In genomic region chr1:150256549-150257341, GRCh38 we compare ENCODE assay signal across 7 cellular contexts. TPM values are rescaled to one million over a fixed set of nuclear protein-coding genes. Genes with fewer than 3 reads are reported as not detected.
DNase-seq lines count a peak whose midpoint lies in the region; TF ChIP-seq lines count a peak whose summit lies in the region.
"Had no signal": no experiment of that assay in that cellular context is flagged by ENCODE, and none has a peak within 500 bp of the region (broad histone marks: within the 10 kb centered on the region; RNA-seq: fewer than 3 reads in every experiment).

No MANE protein-coding gene starts in this region.

- no peaks in the 10 kb centered on the region for H3K27me3 ChIP-seq in endodermal cell (ENCODE audit: control insufficient read depth, insufficient read depth, low read length, poor library complexity, severe bottlenecking)

- DNase-seq in NCI-H146 treated with DMSO at 0.1 percent for 48 hours (lab: John Stamatoyannopoulos, UW; ENCODE audit: unreplicated experiment) (peak; percentile 16), endodermal cell (peak; percentile 85), retina (peak; percentile 87), AML-193 (lab: John Stamatoyannopoulos, UW) (no peak), HCEC 1CT (no peak)
- no peak for DNase-seq in activated CD4-positive, alpha-beta T cell treated with anti-CD3 and anti-CD28 coated beads for 48 hours
- DNase-seq: natural killer cell had no signal

- WGBS in endodermal cell (ENCODE audit: insufficient coverage in 1 of 2, insufficient read length in 1 of 2), 2 experiments: 2 to 3% methylated on average over 8 to 14 of the region's 14 CpGs

- peak overlapping the region; percentile 97 for H3K27ac Mint-ChIP-seq in endodermal cell
- H3K27ac Mint-ChIP-seq: natural killer cell had no signal

- no peaks in the 10 kb centered on the region for H3K4me1 ChIP-seq in endodermal cell (ENCODE audit: control insufficient read depth, insufficient read depth, low read length)

- peaks cover 2% of the 10 kb centered on the region for H3K9me3 Mint-ChIP-seq in endodermal cell
- H3K9me3 Mint-ChIP-seq: natural killer cell had no signal

- peak overlapping the region; percentile 79 for H3K4me3 ChIP-seq in endodermal cell (ENCODE audit: low read length)

- no peaks in the 10 kb centered on the region for H3K36me3 ChIP-seq in endodermal cell (ENCODE audit: control insufficient read depth, insufficient read depth, low read length)

- peaks cover 9% of the 10 kb centered on the region for H3K36me3 Mint-ChIP-seq in endodermal cell (ENCODE audit: low read depth)
- H3K36me3 Mint-ChIP-seq: natural killer cell had no signal

- peak overlapping the region; percentile 75 for H3K4me3 Mint-ChIP-seq in endodermal cell

- peak overlapping the region; percentile 94 for H3K27ac ChIP-seq in endodermal cell (ENCODE audit: low read depth, low read length)

- H3K27me3 Mint-ChIP-seq in endodermal cell (ENCODE audit: insufficient read depth): no peaks in the 10 kb centered on the region

- TF ChIP-seq CTCF in endodermal cell (conservative IDR thresholded peaks at IDR 0.05): no peak

- no peaks in the 10 kb centered on the region for H3K9me3 ChIP-seq in endodermal cell (ENCODE audit: control insufficient read depth, low read length)

- peak overlapping the region; percentile 77 for H3K9ac ChIP-seq in endodermal cell (ENCODE audit: extremely low read depth, low read length, poor library complexity, severe bottlenecking)

- H3K4me1 Mint-ChIP-seq in endodermal cell: peaks cover 39% of the 10 kb centered on the region

RNA-seq across cellular contexts. Expression of gene CA14, which starts 0.8 kb away (rescaled TPM):
- total RNA-seq in endodermal cell: 10 to 100 TPM; 53.3 to 54.0 TPM
- polyA plus RNA-seq in endodermal cell (2013, experiment 1 of 2): 84.8 TPM
- polyA plus RNA-seq in endodermal cell (2013, experiment 2 of 2): 78.0 TPM
- total RNA-seq: natural killer cell had no signal

RNA-seq across cellular contexts. Expression of gene APH1A, which starts 12.1 kb away (rescaled TPM):
- 100 to 1,000 TPM; 126 to 131 TPM for total RNA-seq in endodermal cell
- polyA plus RNA-seq in endodermal cell (2013, experiment 1 of 2): 101 TPM
- 92.3 TPM for polyA plus RNA-seq in endodermal cell (2013, experiment 2 of 2)

RNA-seq across cellular contexts. Expression of gene C1orf54, which starts 15.8 kb away (rescaled TPM):
- total RNA-seq in endodermal cell: 10 to 100 TPM; 12.4 to 20.5 TPM
- polyA plus RNA-seq in endodermal cell (2013, experiment 1 of 2): 34.1 TPM
- polyA plus RNA-seq in endodermal cell (2013, experiment 2 of 2): 33.6 TPM

RNA-seq across cellular contexts. Expression of gene ANP32E, which starts 20.8 kb away (rescaled TPM):
- 10 to 100 TPM; 59.2 to 78.1 TPM for total RNA-seq in endodermal cell
- 112 TPM for polyA plus RNA-seq in endodermal cell (2013, experiment 1 of 2)
- 116 TPM for polyA plus RNA-seq in endodermal cell (2013, experiment 2 of 2)

RNA-seq across cellular contexts. Expression of gene CIART, which starts 25.6 kb away (rescaled TPM):
- total RNA-seq in endodermal cell: 1 to 10 TPM; 3.3 to 6.8 TPM
- 13.3 TPM for polyA plus RNA-seq in endodermal cell (2013, experiment 1 of 2)
- polyA plus RNA-seq in endodermal cell (2013, experiment 2 of 2): 12.3 TPM

Comparison
In these comparisons a context has a peak if more than half of its experiments do, and no peak if none do; other contexts are left out.
1. DNase-seq: peak in NCI-H146 treated with DMSO at 0.1 percent for 48 hours (single experiment), endodermal cell (single experiment) and retina (single experiment); none in AML-193 (0 of 2), activated CD4-positive, alpha-beta T cell treated with anti-CD3 and anti-CD28 coated beads for 48 hours (single experiment) and HCEC 1CT (single experiment).